ENCODE assay signal across 31 cellular contexts in the genomic region with DNA sequence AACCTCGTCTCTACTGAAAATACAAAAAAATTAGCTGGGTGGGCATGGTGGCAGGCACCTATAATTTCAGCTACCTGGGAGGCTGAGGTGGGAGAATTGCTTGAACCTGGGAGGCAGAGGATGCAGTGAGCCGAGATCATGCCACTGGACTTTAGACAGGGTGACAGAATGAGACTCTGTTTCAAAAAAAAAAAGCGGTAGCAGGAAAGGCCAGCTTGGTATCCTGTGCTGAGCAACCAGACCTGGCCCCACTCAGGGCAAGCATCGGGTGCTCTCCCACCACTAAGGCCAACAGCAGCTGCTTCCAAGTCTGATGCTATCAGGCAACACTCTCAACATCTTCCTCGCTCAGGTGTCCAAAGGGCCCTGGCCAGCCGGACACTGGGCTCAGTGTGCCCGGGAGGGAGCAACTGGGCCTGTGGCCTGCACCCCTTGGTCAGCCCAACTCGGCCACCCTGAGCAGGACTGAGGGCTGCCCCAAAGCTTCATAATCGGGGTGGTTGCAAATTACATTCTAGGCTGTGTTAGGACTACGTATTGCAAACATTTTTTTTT. TPM values are rescaled to one million over a fixed set of nuclear protein-coding genes. Genes with fewer than 3 reads are reported as not detected.
DNase-seq lines count a peak whose midpoint lies in the region; ATAC-seq, FAIRE-seq and TF ChIP-seq lines count a peak whose summit lies in the region.
"Had no signal": no experiment of that assay in that cellular context is flagged by ENCODE, and none has a peak within 500 bp of the region (broad histone marks: within the 10 kb centered on the region; RNA-seq: fewer than 3 reads in every experiment).

No MANE protein-coding gene starts in this region.

- H3K36me3 Mint-ChIP-seq in activated T-cell treated with anti-CD3 and anti-CD28 coated beads, Interleukin-2, amount 50 U/mL, for 4 hours (ENCODE audit: insufficient read depth): no peaks in the 10 kb centered on the region
- H3K36me3 Mint-ChIP-seq in Caco-2 (ENCODE audit: insufficient read depth, unreplicated experiment) (no peaks in the 10 kb centered on the region), osteocyte (ENCODE audit: unreplicated experiment) (no peaks in the 10 kb centered on the region)
- no peaks in the 10 kb centered on the region for H3K36me3 Mint-ChIP-seq in activated T-helper 17 cell treated with anti-CD3 and anti-CD28 coated beads, Interleukin-2, amount 50 U/mL, for 72 hours (ENCODE audit: low read depth)

- no peaks in the 10 kb centered on the region for H3K9me3 Mint-ChIP-seq in activated T-cell treated with anti-CD3 and anti-CD28 coated beads, Interleukin-2, amount 50 U/mL, for 4 hours
- H3K9me3 Mint-ChIP-seq in Caco-2 (ENCODE audit: unreplicated experiment): no peaks in the 10 kb centered on the region
- H3K9me3 Mint-ChIP-seq in activated T-helper 17 cell treated with anti-CD3 and anti-CD28 coated beads, Interleukin-2, amount 50 U/mL, for 72 hours: no peaks in the 10 kb centered on the region
- H3K9me3 Mint-ChIP-seq in osteocyte (ENCODE audit: unreplicated experiment): no peaks in the 10 kb centered on the region
- H3K9me3 Mint-ChIP-seq: activated T-helper 2 cell treated with anti-CD3 and anti-CD28 coated beads, Interferon-gamma antibody, Interleukin-2, Interleukin-4, amounts not matched to agents 10 μg/mL and 5 μg/mL and 100 μg/mL, durations not matched to agents 14 hours and 24 hours and 36 hours had no signal

- CTCF ChIA-PET in Caco-2 (lab: Charles Lee): no interaction called here

- DNase-seq in activated T-cell treated with anti-CD3 and anti-CD28 coated beads, Interleukin-2, amount 50 U/mL, for 4 hours: no peak
- no peak for DNase-seq in activated T-cell treated with anti-CD3 and anti-CD28 coated beads, Interleukin-2, amount 50 U/mL, for 1 hour
- DNase-seq in Caco-2 (no peak), osteocyte (ENCODE audit: extremely low spot score, unreplicated experiment) (peak; percentile 78), kidney (no peak), NCI-H2171 (lab: John Stamatoyannopoulos, UW) (no peak)
- DNase-seq: ACHN; activated CD4-positive, alpha-beta T cell treated with anti-CD3 and anti-CD28 coated beads, Interleukin-2, amount 50 U/mL, for 48 hours; effector CD4-positive, alpha-beta T cell; erythroblast; foreskin fibroblast; heart left ventricle; Karpas-422; left colon; NCI-H187 treated with DMSO at 0.1 percent for 48 hours; NCI-H69; stimulated activated CD4-positive, alpha-beta T cell treated with anti-CD3 and anti-CD28 coated beads, Interleukin-2, amount 100 ng/mL, for 24 hours had no signal

- H3K36me3 ChIP-seq in Caco-2 (ENCODE audit: control insufficient read depth, insufficient read depth, low read length): no peaks in the 10 kb centered on the region
- no peaks in the 10 kb centered on the region for H3K36me3 ChIP-seq in kidney (ENCODE audit: control insufficient read depth in 1 of 2, insufficient read depth in 2 of 2, low read length in 2 of 2)
- H3K36me3 ChIP-seq: BLaER1 treated with 17β-estradiol and CSF1 and Interleukin-3, amounts not matched to agents 10 nM and 100 nM; HAP-1; heart left ventricle; SJSA1; suprapubic skin had no signal

- ATAC-seq in activated T-cell treated with anti-CD3 and anti-CD28 coated beads, Interleukin-2, amount 50 U/mL, for 4 hours: no peak
- ATAC-seq in activated T-helper 17 cell treated with anti-CD3 and anti-CD28 coated beads, Interleukin-2, amount 50 U/mL, for 72 hours (replicated peaks): no peak
- ATAC-seq in GM21390 (IDR thresholded peaks at IDR 0.05; ENCODE audit: unreplicated experiment): no peak
- ATAC-seq: left colon had no signal

- H3K9ac ChIP-seq in kidney (ENCODE audit: low read length in 2 of 2): no peak overlapping the region

- H3K27me3 ChIP-seq in Caco-2 (replicated peaks; ENCODE audit: control insufficient read depth, insufficient read depth, low read length): no peaks in the 10 kb centered on the region
- H3K27me3 ChIP-seq: BLaER1 treated with 17β-estradiol and CSF1 and Interleukin-3, amounts not matched to agents 10 nM and 100 nM; heart left ventricle; SJSA1; suprapubic skin had no signal

- H3K4me3 ChIP-seq in Caco-2 (ENCODE audit: low read depth, low read length): no peak overlapping the region
- no peak overlapping the region for H3K4me3 ChIP-seq in kidney (ENCODE audit: low read length in 2 of 2)
- H3K4me3 ChIP-seq: BLaER1 treated with 17β-estradiol and CSF1 and Interleukin-3, amounts not matched to agents 10 nM and 100 nM; HAP-1; heart left ventricle; SJSA1; smooth muscle cell; suprapubic skin had no signal

- peaks cover 5% of the 10 kb centered on the region; the same call in 1 of the 2 replicates for H3K4me1 ChIP-seq in Caco-2
- H3K4me1 ChIP-seq in kidney (ENCODE audit: control insufficient read depth in 1 of 2, insufficient read depth in 1 of 2, low read depth in 1 of 2, low read length in 2 of 2): no peaks in the 10 kb centered on the region
- H3K4me1 ChIP-seq: SJSA1, suprapubic skin had no signal

- POLR2A ChIA-PET in Caco-2 (lab: Charles Lee): no interaction called here

- H3K27me3 Mint-ChIP-seq in activated T-cell treated with anti-CD3 and anti-CD28 coated beads, Interleukin-2, amount 50 U/mL, for 4 hours (ENCODE audit: low read depth): no peaks in the 10 kb centered on the region
- H3K27me3 Mint-ChIP-seq in Caco-2 (ENCODE audit: insufficient read depth, unreplicated experiment): no peaks in the 10 kb centered on the region
- H3K27me3 Mint-ChIP-seq in activated T-helper 17 cell treated with anti-CD3 and anti-CD28 coated beads, Interleukin-2, amount 50 U/mL, for 72 hours: no peaks in the 10 kb centered on the region
- H3K27me3 Mint-ChIP-seq in osteocyte (ENCODE audit: unreplicated experiment): no peaks in the 10 kb centered on the region

- intact Hi-C loops in Caco-2 (cut with micrococcal nuclease; ENCODE audit: unreplicated experiment): loop anchor here (2.0 kb wide), 1 partner anchor 14 kb away; no protein-coding TSS in a partner anchor
- intact Hi-C loops in kidney (cut with DNase I): no loop called here

- H3K4me1 Mint-ChIP-seq in activated T-cell treated with anti-CD3 and anti-CD28 coated beads, Interleukin-2, amount 50 U/mL, for 4 hours (ENCODE audit: low read depth): peaks cover 3% of the 10 kb centered on the region
- peaks cover 8% of the 10 kb centered on the region for H3K4me1 Mint-ChIP-seq in Caco-2 (ENCODE audit: low read depth, unreplicated experiment)
- H3K4me1 Mint-ChIP-seq in activated T-helper 17 cell treated with anti-CD3 and anti-CD28 coated beads, Interleukin-2, amount 50 U/mL, for 72 hours: peaks cover 6% of the 10 kb centered on the region
- no peaks in the 10 kb centered on the region for H3K4me1 Mint-ChIP-seq in osteocyte (ENCODE audit: unreplicated experiment)

- peak overlapping the region; percentile 26 for H3K4me3 Mint-ChIP-seq in activated T-cell treated with anti-CD3 and anti-CD28 coated beads, Interleukin-2, amount 50 U/mL, for 4 hours
- H3K4me3 Mint-ChIP-seq in Caco-2 (ENCODE audit: unreplicated experiment) (peak overlapping the region; percentile 1), osteocyte (ENCODE audit: unreplicated experiment) (no peak overlapping the region)
- no peak overlapping the region for H3K4me3 Mint-ChIP-seq in activated T-helper 17 cell treated with anti-CD3 and anti-CD28 coated beads, Interleukin-2, amount 50 U/mL, for 72 hours

- H3K9me3 ChIP-seq in Caco-2 (no peaks in the 10 kb centered on the region), kidney (ENCODE audit: control insufficient read depth in 1 of 2, low read length in 2 of 2) (no peaks in the 10 kb centered on the region)
- H3K9me3 ChIP-seq: BLaER1 treated with 17β-estradiol and CSF1 and Interleukin-3, amounts not matched to agents 10 nM and 100 nM; HAP-1; heart left ventricle; SJSA1; suprapubic skin had no signal

- BruUV-seq in Caco-2 (replicated peaks; lab: Mats Ljungman, UMichigan): no TSS peak

- FAIRE-seq in kidney (lab: Jason Lieb, UNC): no peak
- FAIRE-seq: urothelium cell line had no signal

- TF ChIP-seq CTCF in Caco-2 (IDR thresholded peaks at IDR 0.05; ENCODE audit: insufficient read depth in 1 of 2, low read depth in 1 of 2, low read length in 1 of 2, severe bottlenecking in 1 of 2, unreplicated experiment in 1 of 2) (no peak), osteocyte (IDR thresholded peaks at IDR 0.05) (no peak), kidney (IDR thresholded peaks at IDR 0.05; ENCODE audit: borderline replicate concordance, extremely low read depth, insufficient read depth) (no peak)

- H3K27ac Mint-ChIP-seq in Caco-2 (ENCODE audit: unreplicated experiment) (peak overlapping the region; percentile 11), osteocyte (ENCODE audit: unreplicated experiment) (no peak overlapping the region)
- H3K27ac Mint-ChIP-seq in activated T-helper 17 cell treated with anti-CD3 and anti-CD28 coated beads, Interleukin-2, amount 50 U/mL, for 72 hours: peak overlapping the region; percentile 3
- H3K27ac Mint-ChIP-seq: activated T-helper 2 cell treated with anti-CD3 and anti-CD28 coated beads, Interferon-gamma antibody, Interleukin-2, Interleukin-4, amounts not matched to agents 10 μg/mL and 5 μg/mL and 100 μg/mL, durations not matched to agents 14 hours and 24 hours and 36 hours had no signal

- H3K27ac ChIP-seq in kidney (ENCODE audit: low read depth in 2 of 2, low read length in 2 of 2): no peak overlapping the region
- H3K27ac ChIP-seq: heart left ventricle, SJSA1, suprapubic skin had no signal

RNA-seq across cellular contexts. Expression of gene MSMB, which starts 44.3 kb away (rescaled TPM):
- total RNA-seq in activated T-cell treated with anti-CD3 and anti-CD28 coated beads, Interleukin-2, amount 50 U/mL, for 4 hours: not detected
- total RNA-seq in Caco-2 (2022) (0.84 and 4.0 TPM in 2 replicates), osteocyte (not detected in 2 replicates), kidney (not detected)
- not detected for total RNA-seq in activated T-helper 17 cell treated with anti-CD3 and anti-CD28 coated beads, Interleukin-2, amount 50 U/mL, for 72 hours
- not detected for polyA plus RNA-seq in kidney (ENCODE audit: insufficient read depth, low read depth, low replicate concordance)
- total RNA-seq: activated T-helper 2 cell treated with anti-CD3 and anti-CD28 coated beads, Interferon-gamma antibody, Interleukin-2, Interleukin-4, amounts not matched to agents 10 μg/mL and 5 μg/mL and 100 μg/mL, durations not matched to agents 14 hours and 24 hours and 36 hours; chondrocyte; heart left ventricle; left colon; osteoblast; renal cortical epithelial cell; RPMI7951; SJSA1; smooth muscle cell; T-helper 2 cell treated with Interferon-gamma antibody and Interleukin-4, amounts not matched to agents 100 ng/mL and 5 ng/mL, for 36 hours had no signal
- polyA plus RNA-seq: heart left ventricle had no signal

RNA-seq across cellular contexts. Expression of gene NCOA4, which starts 59.9 kb away (rescaled TPM):
- 10 to 100 TPM; 83.3 to 90.7 (median 89.1) TPM for total RNA-seq in activated T-cell treated with anti-CD3 and anti-CD28 coated beads, Interleukin-2, amount 50 U/mL, for 4 hours
- total RNA-seq in Caco-2 (2022) (139 and 142 TPM in 2 replicates), osteocyte (106 and 109 TPM in 2 replicates), kidney (133 TPM)
- total RNA-seq in activated T-helper 17 cell treated with anti-CD3 and anti-CD28 coated beads, Interleukin-2, amount 50 U/mL, for 72 hours: 100 to 1,000 TPM in 1 of 2 donors, 10 to 100 TPM in 1; 74.0 to 114 TPM
- polyA plus RNA-seq in kidney (ENCODE audit: insufficient read depth, low read depth, low replicate concordance): 83.7 TPM

Comparison
In these comparisons a context has a peak if more than half of its experiments do, and no peak if none do; other contexts are left out.
1. H3K4me3 Mint-ChIP-seq: peak in activated T-cell treated with anti-CD3 and anti-CD28 coated beads, Interleukin-2, amount 50 U/mL, for 4 hours (single experiment) and Caco-2 (single experiment); none in activated T-helper 17 cell treated with anti-CD3 and anti-CD28 coated beads, Interleukin-2, amount 50 U/mL, for 72 hours (single experiment) and osteocyte (single experiment).